In genomic region chr16:89686520-89687091, GRCh38 we compare ENCODE assay signal across 8 cellular contexts. TPM values are rescaled to one million over a fixed set of nuclear protein-coding genes. Genes with fewer than 3 reads are reported as not detected.
A peak's percentile ranks its signal among the peaks of the same experiment; 100 is the strongest.
DNase-seq lines count a peak whose midpoint lies in the region; ATAC-seq, FAIRE-seq and TF ChIP-seq lines count a peak whose summit lies in the region.

Gene CDK10, plus strand, starts transcription at chr16:89686689. Its CDS starts 22 bp downstream, at chr16:89686711.

- H3K27me3 ChIP-seq in left ventricle myocardium inferior (ENCODE audit: low read depth) (no peaks in the 10 kb centered on the region), psoas muscle (ENCODE audit: insufficient read depth in 3 of 3, low read length in 2 of 3) (no peaks in the 10 kb centered on the region)

- peak; percentile 98 for FAIRE-seq in GM12891 (lab: Jason Lieb, UNC)

- H3K27ac ChIP-seq in left ventricle myocardium inferior (replicated peaks) (peak within 1 kb of the TSS; percentile 94), psoas muscle (peak within 1 kb of the TSS; percentile 93), urinary bladder (ENCODE audit: low read depth) (peak within 1 kb of the TSS; percentile 39)

- H3K4me3 ChIP-seq in left ventricle myocardium inferior = peak within 1 kb of the TSS; percentile 95
- peak within 1 kb of the TSS; percentile 95 for H3K4me3 ChIP-seq in psoas muscle
- peak within 1 kb of the TSS; percentile 64 for H3K4me3 ChIP-seq in urinary bladder (ENCODE audit: low read depth, low read length)

- no peaks in the 10 kb centered on the region for H3K9me3 ChIP-seq in T-helper 17 cell (ENCODE audit: control insufficient read depth, low read length, poor library complexity, severe bottlenecking)
- H3K9me3 ChIP-seq in left ventricle myocardium inferior (replicated peaks) = no peaks in the 10 kb centered on the region
- H3K9me3 ChIP-seq in psoas muscle = no peaks in the 10 kb centered on the region

- H3K36me3 ChIP-seq in left ventricle myocardium inferior (peaks cover 8% of the 10 kb centered on the region), psoas muscle (ENCODE audit: insufficient read depth in 1 of 2, low read depth in 1 of 2) (peaks cover 0 to 25% of the 10 kb centered on the region in 2 donors), urinary bladder (ENCODE audit: insufficient read depth) (no peaks in the 10 kb centered on the region)

- intact Hi-C loops in left ventricle myocardium inferior (cut with micrococcal nuclease) = no loop called here
- intact Hi-C loops in psoas muscle (cut with DNase I) = no loop called here

- TF ChIP-seq CTCF in left ventricle myocardium inferior (IDR thresholded peaks at IDR 0.05; ENCODE audit: borderline replicate concordance) = peak; percentile 11
- no peak for TF ChIP-seq CTCF in psoas muscle (IDR thresholded peaks at IDR 0.05)

- H3K4me1 Mint-ChIP-seq in T-helper 17 cell = peaks cover 9% of the 10 kb centered on the region

- peak; percentile 96 for DNase-seq in GM12891 (ENCODE audit: insufficient read length, low spot score)
- DNase-seq in NCI-H1417 (lab: John Stamatoyannopoulos, UW) = peak; percentile 88 to 94 (median 93)
- DNase-seq in T-helper 17 cell = peak; percentile 84 to 89 (median 87)
- peak in 55 of 56 donors; percentile 39 to 94 (median 81) for DNase-seq in amygdala (lab: John Stamatoyannopoulos, UW)
- peak; percentile 84 for DNase-seq in left ventricle myocardium inferior
- peak; percentile 90 to 95 for DNase-seq in psoas muscle

- peak; percentile 91 for TF ChIP-seq POLR2A in GM12891 (IDR thresholded peaks at IDR 0.05; ENCODE audit: low read depth, low read length)

- no peaks in the 10 kb centered on the region for H3K36me3 Mint-ChIP-seq in T-helper 17 cell (ENCODE audit: low read depth)

- WGBS in psoas muscle, 3 donors = 0 to 1% (median 1%) methylated on average over 60 to 66 of the region's 67 CpGs
- under 1% methylated on average over 67 of the region's 67 CpGs for WGBS in urinary bladder

- peak within 1 kb of the TSS; percentile 96 for H3K4me3 Mint-ChIP-seq in T-helper 17 cell

- H3K27me3 Mint-ChIP-seq in T-helper 17 cell = no peaks in the 10 kb centered on the region

- H3K4me1 ChIP-seq in left ventricle myocardium inferior (peaks cover 21% of the 10 kb centered on the region), psoas muscle (peaks cover 14% of the 10 kb centered on the region), urinary bladder (ENCODE audit: insufficient read depth) (no peaks in the 10 kb centered on the region)

- peak within 1 kb of the TSS; percentile 78 for H3K27ac Mint-ChIP-seq in T-helper 17 cell

- ATAC-seq in HG02678 (IDR thresholded peaks at IDR 0.05; ENCODE audit: unreplicated experiment) (peak; percentile 83), T-helper 17 cell (peak; percentile 90), psoas muscle (peak; percentile 93 to 99 (median 96))

TF ChIP-seq in GM12891, 5 proteins besides CTCF, POLR2A, EP300 and RAD21:
- TF ChIP-seq SPI1 (IDR thresholded peaks at IDR 0.05; ENCODE audit: low read depth, low read length) (no peak), POLR2AphosphoS5 (IDR thresholded peaks at IDR 0.05; ENCODE audit: low read depth, low read length) (peak; percentile 90), POU2F2 (IDR thresholded peaks at IDR 0.05; ENCODE audit: low read depth, low read length) (peak; percentile 66; the same call in 1 of the 2 replicates), TAF1 (IDR thresholded peaks at IDR 0.05; ENCODE audit: low read depth, low read length) (peak; percentile 87)
TF ChIP-seq in GM12891: peak in this region for 3.

RNA-seq across cellular contexts. Expression of gene CDK10, which starts in this region (rescaled TPM):
- 28.9 TPM for polyA plus RNA-seq in GM12891 (2012; ENCODE audit: low read depth, missing spikeins)
- 10 to 100 TPM; 83.0 to 86.0 TPM for total RNA-seq in T-helper 17 cell
- 26.7 TPM for total RNA-seq in left ventricle myocardium inferior
- 10 to 100 TPM; 23.0 to 33.5 (median 28.7) TPM for total RNA-seq in psoas muscle
- polyA plus RNA-seq in psoas muscle = 10 to 100 TPM; 31.5 to 47.8 (median 35.6) TPM
- total RNA-seq in urinary bladder = 31.9 TPM
- 58.5 TPM for polyA plus RNA-seq in urinary bladder

Comparison
In these comparisons a context has a peak if more than half of its experiments do, and no peak if none do; other contexts are left out.
1. Peak in every context shown above with its lines: DNase-seq, ATAC-seq, H3K4me3 ChIP-seq and H3K27ac ChIP-seq.
2. H3K27ac ChIP-seq: peak in every context shown above with its lines; median percentile 94 in left ventricle myocardium inferior; 93 in psoas muscle; 39 in urinary bladder.